29 cellular contexts compared by ENCODE assay signal in genomic region chr6:50891290-50891689, GRCh38.
"Had no signal": no experiment of that assay in that cellular context is flagged by ENCODE, and none has a peak within 500 bp of the region (broad histone marks: within the 10 kb centered on the region; RNA-seq: fewer than 3 reads in every experiment).

No MANE protein-coding gene starts in this region.

- H3K9me3 ChIP-seq: SJCRH30 had no signal

- FAIRE-seq: bronchial epithelial cell had no signal

- H3K27me3 ChIP-seq: SJCRH30 had no signal

- H3K36me3 ChIP-seq: SJCRH30, WERI-Rb-1 had no signal

- H3K4me3 ChIP-seq: SJCRH30 had no signal

- DNase-seq: activated CD4-positive, alpha-beta memory T cell treated with anti-CD3 and anti-CD28 coated beads, Interleukin-2, amount 10 ng/mL, durations not matched to agents 7 days and 5 days; activated CD4-positive, alpha-beta T cell treated with anti-CD3 and anti-CD28 coated beads for 1 hour; activated CD4-positive, alpha-beta T cell treated with anti-CD3 and anti-CD28 coated beads for 48 hours; activated CD4-positive, CD25-positive, alpha-beta regulatory T cell; activated CD8-positive, alpha-beta memory T cell treated with anti-CD3 and anti-CD28 coated beads for 24 hours; activated CD8-positive, alpha-beta memory T cell treated with anti-CD3 and anti-CD28 coated beads, Interleukin-2, amount 10 ng/mL, durations not matched to agents 7 days and 5 days; activated CD8-positive, alpha-beta memory T cell treated with anti-CD3 and anti-CD28 coated beads, Interleukin-2, amount 50 U/mL, for 48 hours; activated effector memory CD4-positive, alpha-beta T cell treated with Interleukin-2 at 50 U/mL for 16 hours; activated naive CD4-positive, alpha-beta T cell treated with anti-CD3 and anti-CD28 coated beads, Interleukin-2, amount 10 ng/mL, durations not matched to agents 7 days and 5 days; activated naive CD8-positive, alpha-beta T cell treated with anti-CD3 and anti-CD28 coated beads, Interleukin-2, amount 50 U/mL, for 24 hours; activated T-cell treated with anti-CD3 and anti-CD28 coated beads, Interleukin-2, amount 50 U/mL, for 48 hours; anterior cingulate cortex; caudate nucleus; cerebellar nuclear complex; cortex of kidney; Karpas-422; NCI-H1105; NCI-H1436 treated with DMSO at 0.1 percent for 48 hours; NCI-H1694 treated with DMSO at 0.1 percent for 48 hours; NCI-H2029; NCI-H2171 treated with DMSO at 0.1 percent for 48 hours; NCI-H2227 treated with DMSO at 0.1 percent for 48 hours; NCI-H524 treated with DMSO at 0.1 percent for 48 hours; SHP77; SJCRH30; T1000; WERI-Rb-1 had no signal

- H3K27ac ChIP-seq: SJCRH30, WERI-Rb-1 had no signal

- ATAC-seq: activated CD8-positive, alpha-beta memory T cell treated with anti-CD3 and anti-CD28 coated beads, Interleukin-2, amount 10 ng/mL, durations not matched to agents 7 days and 5 days; activated naive CD8-positive, alpha-beta T cell treated with anti-CD3 and anti-CD28 coated beads, Interleukin-2, amount 50 U/mL, for 24 hours; Panc1 had no signal
